11 cellular contexts compared by ENCODE assay signal in genomic region chr9:124210697-124211096, GRCh38. TPM values are rescaled to one million over a fixed set of nuclear protein-coding genes. Genes with fewer than 3 reads are reported as not detected.
DNase-seq lines count a peak whose midpoint lies in the region; ATAC-seq lines count a peak whose summit lies in the region.
"Had no signal": no experiment of that assay in that cellular context is flagged by ENCODE, and none has a peak within 500 bp of the region (broad histone marks: within the 10 kb centered on the region; RNA-seq: fewer than 3 reads in every experiment).

No MANE protein-coding gene starts in this region.

- peak; percentile 53 for DNase-seq in activated CD8-positive, alpha-beta memory T cell treated with anti-CD3 and anti-CD28 coated beads for 24 hours
- DNase-seq in activated CD8-positive, alpha-beta memory T cell treated with anti-CD3 and anti-CD28 coated beads, Interleukin-2, amount 50 U/mL, for 4 hours: no peak
- DNase-seq in RKO (ENCODE audit: low spot score): peak; percentile 52
- DNase-seq in stimulated activated CD4-positive, alpha-beta T cell treated with anti-CD3 and anti-CD28 coated beads, Interleukin-2, amount 100 ng/mL, for 24 hours: peak; percentile 45 to 65
- no peak for DNase-seq in dedifferentiated amniotic fluid mesenchymal stem cell (ENCODE audit: extremely low spot score)
- no peak for DNase-seq in left lobe of liver (ENCODE audit: low spot score)
- DNase-seq: KBM-7, PC-9, testis had no signal

- ATAC-seq in HG02678 (IDR thresholded peaks at IDR 0.05; ENCODE audit: unreplicated experiment) (peak; percentile 59), GM19395 (IDR thresholded peaks at IDR 0.05; ENCODE audit: unreplicated experiment) (no peak), left lobe of liver (no peak)

RNA-seq across cellular contexts. Expression of gene NEK6, which starts 47.1 kb away (rescaled TPM):
- 84.5 TPM for total RNA-seq in left lobe of liver

Comparison
In these comparisons a context has a peak if more than half of its experiments do, and no peak if none do; other contexts are left out.
1. DNase-seq: peak in activated CD8-positive, alpha-beta memory T cell treated with anti-CD3 and anti-CD28 coated beads for 24 hours (single experiment), RKO (single experiment) and stimulated activated CD4-positive, alpha-beta T cell treated with anti-CD3 and anti-CD28 coated beads, Interleukin-2, amount 100 ng/mL, for 24 hours (2 of 2); none in activated CD8-positive, alpha-beta memory T cell treated with anti-CD3 and anti-CD28 coated beads, Interleukin-2, amount 50 U/mL, for 4 hours (single experiment), dedifferentiated amniotic fluid mesenchymal stem cell (single experiment) and left lobe of liver (single experiment).